In the genomic region with DNA sequence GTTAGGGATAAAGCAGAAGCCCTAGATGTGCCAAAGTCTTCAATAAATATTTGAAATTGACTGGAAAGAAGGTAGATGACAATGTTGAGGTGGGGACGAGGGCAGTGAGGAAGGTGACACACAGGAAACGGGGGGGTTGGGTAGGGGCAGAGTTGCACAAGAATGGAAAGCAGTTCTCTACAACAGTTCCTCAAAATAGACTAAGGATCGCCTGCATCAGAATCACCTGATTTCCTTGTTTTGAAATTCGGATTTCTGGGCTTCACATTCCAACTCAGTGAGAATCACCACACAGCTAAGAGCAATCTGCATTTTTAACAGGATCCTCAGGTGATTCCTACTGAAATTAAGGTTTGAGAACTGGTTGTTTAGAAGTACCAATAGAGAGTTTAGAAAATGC, we compare ENCODE assay signal across 8 cellular contexts.
DNase-seq lines count a peak whose midpoint lies in the region; ATAC-seq and TF ChIP-seq lines count a peak whose summit lies in the region.

No MANE protein-coding gene starts in this region.

- in situ Hi-C loops in Panc1 (cut with HindIII; ENCODE audit: low pct_unique_long_range_greater_than_20kb, low sequenced_read_pairs): no loop called here

- H3K27me3 Mint-ChIP-seq in activated CD4-positive, alpha-beta T cell treated with anti-CD3 and anti-CD28 coated beads for 36 hours: no peaks in the 10 kb centered on the region

- H3K14ac ChIP-seq in trophoblast cell (ENCODE audit: low read length): no peak overlapping the region

- peaks cover 4% of the 10 kb centered on the region for H3K79me1 ChIP-seq in trophoblast cell (ENCODE audit: low read length)

- no TSS peak for BruUV-seq in Panc1 (replicated peaks; lab: Mats Ljungman, UMichigan)

- H3K23ac ChIP-seq in trophoblast cell (ENCODE audit: low read length): no peak overlapping the region

- no peak overlapping the region for H2BK12ac ChIP-seq in trophoblast cell (ENCODE audit: low read length)

- no peaks in the 10 kb centered on the region for H3K27me3 ChIP-seq in Panc1 (ENCODE audit: control insufficient read depth, insufficient read depth, low read length)
- no peaks in the 10 kb centered on the region for H3K27me3 ChIP-seq in trophoblast cell (ENCODE audit: insufficient read depth, low read length)

- no peak overlapping the region for H3K4me2 ChIP-seq in trophoblast cell (ENCODE audit: low read length)

- peaks cover 19% of the 10 kb centered on the region for H3K9me3 Mint-ChIP-seq in activated CD4-positive, alpha-beta T cell treated with anti-CD3 and anti-CD28 coated beads for 36 hours (ENCODE audit: low read depth)

- H3K4me3 ChIP-seq in Panc1 (ENCODE audit: low read depth in 2 of 2, low read length in 2 of 2) (no peak overlapping the region), trophoblast cell (ENCODE audit: low read depth, low read length) (no peak overlapping the region)

- H3K36me3 ChIP-seq in Panc1 (ENCODE audit: control insufficient read depth, insufficient read depth, low read length) (no peaks in the 10 kb centered on the region), trophoblast cell (ENCODE audit: control insufficient read depth in 1 of 2, insufficient read depth in 2 of 2, low read length in 2 of 2) (no peaks in the 10 kb centered on the region)

- H2BK120ac ChIP-seq in trophoblast cell (ENCODE audit: insufficient read depth, low read length, poor library complexity): no peak overlapping the region

- intact Hi-C loops in activated CD4-positive, alpha-beta T cell treated with anti-CD3 and anti-CD28 coated beads for 36 hours (cut with DNase I, micrococcal nuclease): no loop called here
- intact Hi-C loops in Panc1 (cut with micrococcal nuclease; ENCODE audit: unreplicated experiment): no loop called here

- peaks cover 3% of the 10 kb centered on the region for H3K79me2 ChIP-seq in trophoblast cell (ENCODE audit: control insufficient read depth, insufficient read depth, low read length, poor library complexity)

- H3K18ac ChIP-seq in trophoblast cell (ENCODE audit: low read length): no peak overlapping the region

- H3K9me3 ChIP-seq in Panc1 (ENCODE audit: control insufficient read depth, insufficient read depth, low read depth, low read length) (no peaks in the 10 kb centered on the region; the same call in 1 of the 2 replicates), trophoblast cell (ENCODE audit: insufficient read depth, low read depth, low read length) (no peaks in the 10 kb centered on the region)

- TF ChIP-seq CTCF in Panc1 (IDR thresholded peaks at IDR 0.05): no peak

- no peak overlapping the region for H2AK5ac ChIP-seq in trophoblast cell (ENCODE audit: low read length)

- no peak overlapping the region for H3K9ac ChIP-seq in trophoblast cell (ENCODE audit: low read length)

- no peak overlapping the region for H2BK5ac ChIP-seq in trophoblast cell (ENCODE audit: low read depth, low read length, poor library complexity)

- H3K27ac ChIP-seq in Panc1 (ENCODE audit: low read length) (no peak overlapping the region), trophoblast cell (ENCODE audit: low read depth, low read length) (peak overlapping the region; percentile 81)

- CTCF ChIA-PET in activated CD4-positive, alpha-beta T cell treated with anti-CD3 and anti-CD28 coated beads for 36 hours (lab: Charles Lee): interaction anchor here (1.2 to 5.1 kb wide), 3 partner anchors 233 to 277 kb away, joined by 3 to 50 read pairs (median 34); no protein-coding TSS in a partner anchor
- CTCF ChIA-PET in Panc1 (lab: Charles Lee): no interaction called here

- peak; percentile 64 for DNase-seq in activated CD4-positive, alpha-beta T cell treated with anti-CD3 and anti-CD28 coated beads for 36 hours
- no peak for DNase-seq in activated CD4-positive, alpha-beta T cell treated with anti-CD3 and anti-CD28 coated beads, Interleukin-2, amount 50 U/mL, for 1 hour
- DNase-seq in Panc1 (ENCODE audit: low read depth, low spot score) (peak; percentile 17), trophoblast cell (peak; percentile 76 to 91), NCI-H146 (lab: John Stamatoyannopoulos, UW) (no peak)

- POLR2A ChIA-PET in activated CD4-positive, alpha-beta T cell treated with anti-CD3 and anti-CD28 coated beads for 36 hours (lab: Charles Lee): no interaction called here
- POLR2A ChIA-PET in Panc1 (lab: Charles Lee): no interaction called here

- H3K4me3 Mint-ChIP-seq in activated CD4-positive, alpha-beta T cell treated with anti-CD3 and anti-CD28 coated beads for 36 hours: no peak overlapping the region

- peak overlapping the region; percentile 28 for H4K8ac ChIP-seq in trophoblast cell (ENCODE audit: low read depth, low read length)

- no CpG with 5 or more reads among the region's 4 CpGs for WGBS in trophoblast cell (ENCODE audit: extremely low coverage, insufficient coverage, insufficient read length)

- peaks cover 22% of the 10 kb centered on the region for H3K4me1 Mint-ChIP-seq in activated CD4-positive, alpha-beta T cell treated with anti-CD3 and anti-CD28 coated beads for 36 hours

- no peaks in the 10 kb centered on the region; the same call in 1 of the 2 replicates for H3K4me1 ChIP-seq in Panc1 (ENCODE audit: control insufficient read depth, insufficient read depth, low read length)
- peaks cover 0 to 6% of the 10 kb centered on the region in 2 experiments for H3K4me1 ChIP-seq in trophoblast cell (ENCODE audit: control insufficient read depth in 1 of 2, insufficient read depth in 2 of 2, low read length in 2 of 2)

- peak; percentile 69 for ATAC-seq in activated CD4-positive, alpha-beta T cell treated with anti-CD3 and anti-CD28 coated beads for 36 hours
- ATAC-seq in Panc1: no peak
- peak; percentile 82 for ATAC-seq in esophagus mucosa
- no peak for ATAC-seq in HG03565 (IDR thresholded peaks at IDR 0.05; ENCODE audit: unreplicated experiment)
- no peak for ATAC-seq in GM18861 (IDR thresholded peaks at IDR 0.05; ENCODE audit: unreplicated experiment)

- H4K91ac ChIP-seq in trophoblast cell (ENCODE audit: low read depth, low read length): no peak overlapping the region

- H4K12ac ChIP-seq in trophoblast cell (ENCODE audit: low read depth, low read length): no peak overlapping the region

- H3K36me3 Mint-ChIP-seq in activated CD4-positive, alpha-beta T cell treated with anti-CD3 and anti-CD28 coated beads for 36 hours (ENCODE audit: low read depth): peaks cover 21% of the 10 kb centered on the region

- H3K27ac Mint-ChIP-seq in activated CD4-positive, alpha-beta T cell treated with anti-CD3 and anti-CD28 coated beads for 36 hours: peak overlapping the region; percentile 40

- H3K4ac ChIP-seq in trophoblast cell (ENCODE audit: low read depth, low read length): no peak overlapping the region

- no peak overlapping the region for H2AFZ ChIP-seq in trophoblast cell (ENCODE audit: insufficient read depth, low read length, poor library complexity)

Comparison
In these comparisons a context has a peak if more than half of its experiments do, and no peak if none do; other contexts are left out.
1. DNase-seq: peak in activated CD4-positive, alpha-beta T cell treated with anti-CD3 and anti-CD28 coated beads for 36 hours (single experiment), Panc1 (single experiment) and trophoblast cell (2 of 2); none in activated CD4-positive, alpha-beta T cell treated with anti-CD3 and anti-CD28 coated beads, Interleukin-2, amount 50 U/mL, for 1 hour (single experiment) and NCI-H146 (single experiment).
2. ATAC-seq: peak in activated CD4-positive, alpha-beta T cell treated with anti-CD3 and anti-CD28 coated beads for 36 hours (single experiment) and esophagus mucosa (single experiment); none in Panc1 (single experiment), HG03565 (single experiment) and GM18861 (single experiment).